ENCODE assay signal across 8 cellular contexts in the genomic region with DNA sequence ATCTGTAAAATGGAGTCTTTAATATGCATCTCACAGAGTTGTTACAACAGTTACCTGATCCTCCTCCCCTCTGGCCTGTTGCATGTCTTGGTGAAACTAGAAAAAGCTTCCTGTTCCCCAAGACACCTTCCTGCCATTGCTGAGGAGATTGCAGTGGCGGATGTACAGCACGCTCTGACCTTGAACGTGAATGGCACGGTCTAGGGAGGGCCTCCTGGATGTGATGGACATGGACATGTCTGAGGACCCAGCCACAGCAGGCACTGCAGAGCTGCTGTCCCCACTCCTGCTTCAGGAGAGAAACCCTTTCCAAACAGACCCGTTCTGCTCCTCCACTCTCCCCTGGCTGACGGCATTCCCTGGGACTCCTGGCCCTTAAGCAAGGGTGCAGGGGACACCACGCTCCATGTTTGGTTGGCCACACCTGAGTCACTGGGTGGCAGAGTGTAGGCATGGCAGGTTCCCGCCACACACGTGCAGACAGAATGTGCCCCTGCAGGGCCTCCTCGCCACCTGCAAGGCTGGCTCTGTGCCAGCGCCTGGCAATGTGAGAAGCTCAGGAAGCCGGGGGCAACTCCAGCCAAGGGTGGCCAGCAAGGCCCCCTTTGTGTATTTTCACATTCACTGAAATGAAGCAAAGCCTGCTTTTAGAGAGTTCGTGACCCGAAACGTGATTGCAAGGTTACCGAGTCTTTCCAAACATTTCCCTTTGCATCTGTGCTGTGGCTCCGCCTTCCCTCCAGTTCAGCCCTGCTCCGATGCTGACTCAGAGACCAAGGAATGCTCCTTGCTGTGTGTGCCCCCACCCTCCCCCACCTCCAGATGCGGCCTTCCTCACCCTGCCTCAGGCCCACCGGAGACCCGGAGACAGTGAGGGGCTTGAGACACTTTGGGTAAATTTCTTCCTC. TPM values are rescaled to one million over a fixed set of nuclear protein-coding genes. Genes with fewer than 3 reads are reported as not detected.
DNase-seq lines count a peak whose midpoint lies in the region; ATAC-seq, FAIRE-seq and TF ChIP-seq lines count a peak whose summit lies in the region.

No MANE protein-coding gene starts in this region.

- H3K36me3 ChIP-seq in keratinocyte (ENCODE audit: control insufficient read depth in 2 of 2, extremely low read depth in 1 of 2, insufficient read depth in 2 of 2, low read length in 2 of 2): no peaks in the 10 kb centered on the region
- no peaks in the 10 kb centered on the region for H3K36me3 ChIP-seq in transverse colon

- 27 to 40% methylated on average over 3 to 20 of the region's 21 CpGs for WGBS in transverse colon (ENCODE audit: low coverage in 1 of 2), 2 donors

- H3K9me3 ChIP-seq in keratinocyte (ENCODE audit: control insufficient read depth, low read depth, low read length) (no peaks in the 10 kb centered on the region), transverse colon (no peaks in the 10 kb centered on the region)

- H3K27ac ChIP-seq in keratinocyte (ENCODE audit: control insufficient read depth, insufficient read depth, low read length) (no peak overlapping the region), transverse colon (peak overlapping the region in 1 of 4 donors; percentile 38)

- H4K20me1 ChIP-seq in keratinocyte (ENCODE audit: control insufficient read depth, extremely low read depth, insufficient read depth, low read length): no peaks in the 10 kb centered on the region

- in situ Hi-C loops in Caki2 (cut with HindIII; ENCODE audit: low pct_unique_long_range_greater_than_20kb, low sequenced_read_pairs): no loop called here
- in situ Hi-C loops in transverse colon (cut with MboI; ENCODE audit: low pct_ligation_motif_present in 1 of 4, low pct_unique_long_range_greater_than_20kb in 1 of 4, low sequenced_read_pairs in 3 of 4): no loop called here

- TF ChIP-seq EP300 in transverse colon (IDR thresholded peaks at IDR 0.05; ENCODE audit: low read depth): no peak

- no peak for ATAC-seq in activated CD4-positive, CD25-positive, alpha-beta regulatory T cell treated with anti-CD3 and anti-CD28 coated beads, Interleukin-2, amount 50 U/mL, for 24 hours
- ATAC-seq in HG03432 (IDR thresholded peaks at IDR 0.05; ENCODE audit: unreplicated experiment): no peak

- H3K4me2 ChIP-seq in keratinocyte (ENCODE audit: control insufficient read depth, extremely low read depth, insufficient read depth, low read depth, low read length): peak overlapping the region; percentile 76

- no peaks in the 10 kb centered on the region for H3K79me2 ChIP-seq in keratinocyte (ENCODE audit: control insufficient read depth, insufficient read depth, low read length)

- H3K9me1 ChIP-seq in keratinocyte (ENCODE audit: control insufficient read depth, extremely low read depth, insufficient read depth, low read length): no peaks in the 10 kb centered on the region

- H2AFZ ChIP-seq in keratinocyte (ENCODE audit: control insufficient read depth, low read length): no peak overlapping the region

- FAIRE-seq in keratinocyte (lab: Jason Lieb, UNC): peak; percentile 93

- TF ChIP-seq CTCF in keratinocyte (optimal IDR thresholded peaks at IDR 0.05 in 1 of 3, IDR thresholded peaks at IDR 0.05 in 1 of 3, conservative IDR thresholded peaks at IDR 0.05 in 1 of 3; ENCODE audit: extremely low read depth in 1 of 3, insufficient read depth in 2 of 3, low read length in 3 of 3) (no peak), transverse colon (IDR thresholded peaks at IDR 0.05) (peak in 1 of 5 experiments; percentile 11)

- H3K4me3 ChIP-seq in keratinocyte (ENCODE audit: control insufficient read depth in 2 of 3, extremely low read depth in 1 of 3, insufficient read depth in 2 of 3, low read depth in 1 of 3, low read length in 3 of 3) (no peak overlapping the region), transverse colon (no peak overlapping the region)

- TF ChIP-seq POLR2A in transverse colon (IDR thresholded peaks at IDR 0.05): no peak

- intact Hi-C loops in transverse colon (cut with DNase I; ENCODE audit: low total_unique reads): no loop called here

- H3K9ac ChIP-seq in keratinocyte (ENCODE audit: control insufficient read depth, extremely low read depth, insufficient read depth, low read length): no peak overlapping the region

- peak; percentile 95 for DNase-seq in Caki2 (ENCODE audit: low read depth)
- peak; percentile 6 for DNase-seq in NCI-H128 (lab: John Stamatoyannopoulos, UW; ENCODE audit: unreplicated experiment)
- peak; percentile 90 for DNase-seq in astrocyte of the hippocampus (ENCODE audit: low read depth, low spot score)
- DNase-seq in keratinocyte (ENCODE audit: low read depth, low spot score): no peak
- DNase-seq in transverse colon: peak; percentile 26
- no peak for DNase-seq in NCI-H187 treated with DMSO at 0.1 percent for 48 hours (lab: John Stamatoyannopoulos, UW)

- dilution Hi-C loops in keratinocyte (cut with MboI; ENCODE audit: extremely low pct_ligation_motif_present, low sequenced_read_pairs): no loop called here

- H3K27me3 ChIP-seq in keratinocyte (ENCODE audit: control insufficient read depth, extremely low read depth, insufficient read depth, low read length) (no peaks in the 10 kb centered on the region), transverse colon (no peaks in the 10 kb centered on the region)

- H3K4me1 ChIP-seq in keratinocyte (ENCODE audit: control insufficient read depth, extremely low read depth, insufficient read depth, low read length) (peaks cover 27% of the 10 kb centered on the region), transverse colon (peaks cover 4 to 17% (median 15%) of the 10 kb centered on the region in 4 donors)

RNA-seq across cellular contexts. Expression of gene HTRA3, which starts 46.0 kb away (rescaled TPM):
- total RNA-seq in Caki2 (2014; rRNA removed; shearing (Covaris generic); ENCODE audit: low replicate concordance): not detected in 2 replicates
- polyA plus RNA-seq in keratinocyte: not detected in 3 replicates
- polyA plus RNA-seq in keratinocyte (2011; ENCODE audit: low read depth): not detected
- not detected in 2 replicates for polyA plus RNA-seq in keratinocyte (2011; cell fraction: cytosol; rRNA removed)
- not detected in 2 replicates for polyA plus RNA-seq in keratinocyte (2011; cell fraction: nucleus; rRNA removed)
- polyA plus RNA-seq in keratinocyte (2012; ENCODE audit: low replicate concordance): not detected in 2 replicates
- polyA minus RNA-seq in keratinocyte: not detected in 3 replicates
- polyA minus RNA-seq in keratinocyte (2011; cell fraction: cytosol; rRNA and poly(A)+ RNA removed): not detected
- polyA minus RNA-seq in keratinocyte (2011; cell fraction: nucleus; rRNA and poly(A)+ RNA removed): not detected in 2 replicates
- total RNA-seq in transverse colon: 10 to 100 TPM in 1 of 4 donors, 1 to 10 TPM in 3; 1.5 to 11.9 (median 6.5) TPM

Comparison
In these comparisons a context has a peak if more than half of its experiments do, and no peak if none do; other contexts are left out.
1. DNase-seq: peak in Caki2 (single experiment), NCI-H128 (single experiment), astrocyte of the hippocampus (single experiment) and transverse colon (single experiment); none in keratinocyte (single experiment) and NCI-H187 treated with DMSO at 0.1 percent for 48 hours (single experiment).